Comparison of ENCODE assay signal across 8 cellular contexts in genomic region chr6:144104898-144105487, GRCh38. TPM values are rescaled to one million over a fixed set of nuclear protein-coding genes. Genes with fewer than 3 reads are reported as not detected.
DNase-seq lines count a peak whose midpoint lies in the region; ATAC-seq and TF ChIP-seq lines count a peak whose summit lies in the region.

No MANE protein-coding gene starts in this region.

- no peak overlapping the region for H3K27ac ChIP-seq in prostate gland

- peak; percentile 65 for ATAC-seq in GM18505 (IDR thresholded peaks at IDR 0.05; ENCODE audit: unreplicated experiment)
- peak; percentile 73 for ATAC-seq in HG03064 (IDR thresholded peaks at IDR 0.05; ENCODE audit: low read depth, unreplicated experiment)
- ATAC-seq in activated CD8-positive, alpha-beta T cell treated with anti-CD3 and anti-CD28 coated beads for 36 hours = peak; percentile 86

- intact Hi-C loops in activated CD8-positive, alpha-beta T cell treated with anti-CD3 and anti-CD28 coated beads for 36 hours (cut with micrococcal nuclease) = loop anchor here (1.0 to 5.0 kb wide), 3 partner anchors 46 to 377 kb away; partner anchors contain the start of gene STX11
- intact Hi-C loops in prostate gland (cut with DNase I) = loop anchor here (2.0 kb wide), 1 partner anchor 378 kb away; no protein-coding TSS in a partner anchor

- H3K9me3 ChIP-seq in prostate gland = no peaks in the 10 kb centered on the region

- CTCF ChIA-PET in activated CD8-positive, alpha-beta T cell treated with anti-CD3 and anti-CD28 coated beads for 36 hours (lab: Charles Lee) = interaction anchor here (0.6 to 1.9 kb wide), 15 partner anchors 9 to 530 kb away, joined by 3 to 44 read pairs (median 4); partner anchors contain the start of gene SF3B5

- H3K4me1 ChIP-seq in prostate gland (replicated peaks) = no peaks in the 10 kb centered on the region

- POLR2A ChIA-PET in activated CD8-positive, alpha-beta T cell treated with anti-CD3 and anti-CD28 coated beads for 36 hours (lab: Charles Lee) = no interaction called here

- TF ChIP-seq POLR2A in GM18505 (IDR thresholded peaks at IDR 0.05; ENCODE audit: borderline replicate concordance, extremely low read depth, insufficient read depth, insufficient read length) (no peak), prostate gland (IDR thresholded peaks at IDR 0.05) (no peak)

- no peaks in the 10 kb centered on the region for H3K27me3 ChIP-seq in prostate gland (replicated peaks; ENCODE audit: insufficient read depth)

- no peak overlapping the region for H3K27ac Mint-ChIP-seq in activated CD8-positive, alpha-beta T cell treated with anti-CD3 and anti-CD28 coated beads for 36 hours

- DNase-seq in COR-L47 (lab: John Stamatoyannopoulos, UW) = peak; percentile 43
- DNase-seq in NCI-H2196 (lab: John Stamatoyannopoulos, UW; ENCODE audit: unreplicated experiment) = peak; percentile 59
- peak; percentile 45 for DNase-seq in activated CD8-positive, alpha-beta T cell treated with anti-CD3 and anti-CD28 coated beads for 36 hours
- peak; percentile 70 for DNase-seq in glomerular endothelial cell (ENCODE audit: extremely low read depth, low read depth, low spot score)
- peak; percentile 58 for DNase-seq in prostate gland (ENCODE audit: low spot score)
- no peak for DNase-seq in mesenteric fat pad (ENCODE audit: low spot score)

- H3K27me3 Mint-ChIP-seq in activated CD8-positive, alpha-beta T cell treated with anti-CD3 and anti-CD28 coated beads for 36 hours = no peaks in the 10 kb centered on the region

- H3K4me3 ChIP-seq in prostate gland = no peak overlapping the region

- peaks cover 11% of the 10 kb centered on the region for H3K4me1 Mint-ChIP-seq in activated CD8-positive, alpha-beta T cell treated with anti-CD3 and anti-CD28 coated beads for 36 hours (ENCODE audit: low read depth)

- H3K9me3 Mint-ChIP-seq in activated CD8-positive, alpha-beta T cell treated with anti-CD3 and anti-CD28 coated beads for 36 hours = no peaks in the 10 kb centered on the region

- no peaks in the 10 kb centered on the region for H3K36me3 Mint-ChIP-seq in activated CD8-positive, alpha-beta T cell treated with anti-CD3 and anti-CD28 coated beads for 36 hours (ENCODE audit: low read depth)

- H3K36me3 ChIP-seq in prostate gland = no peaks in the 10 kb centered on the region

- H3K4me3 Mint-ChIP-seq in activated CD8-positive, alpha-beta T cell treated with anti-CD3 and anti-CD28 coated beads for 36 hours = no peak overlapping the region

- WGBS in prostate gland = 0% methylated on average over 2 of the region's 2 CpGs

- peak; percentile 84 for TF ChIP-seq CTCF in activated CD8-positive, alpha-beta T cell treated with anti-CD3 and anti-CD28 coated beads for 36 hours (IDR thresholded peaks at IDR 0.05)
- TF ChIP-seq CTCF in prostate gland (IDR thresholded peaks at IDR 0.05) = peak; percentile 13 to 76 (median 53)

RNA-seq across cellular contexts. Expression of gene SF3B5, which starts 9.6 kb away (rescaled TPM):
- total RNA-seq in activated CD8-positive, alpha-beta T cell treated with anti-CD3 and anti-CD28 coated beads for 36 hours = 100 to 1,000 TPM; 207 to 210 TPM
- total RNA-seq in glomerular endothelial cell (137 and 163 TPM in 2 replicates), prostate gland (100 to 1,000 TPM; 198 to 212 TPM), mesenteric fat pad (106 TPM)

RNA-seq across cellular contexts. Expression of gene STX11, which starts 45.3 kb away (rescaled TPM):
- total RNA-seq in activated CD8-positive, alpha-beta T cell treated with anti-CD3 and anti-CD28 coated beads for 36 hours = 10 to 100 TPM; 19.4 to 20.7 TPM
- total RNA-seq in glomerular endothelial cell = 9.3 and 16.0 TPM in 2 replicates
- 1 to 10 TPM; 1.4 to 8.0 TPM for total RNA-seq in prostate gland
- 32.7 TPM for total RNA-seq in mesenteric fat pad
